Comparison of ENCODE assay signal across 8 cellular contexts in the genomic region with DNA sequence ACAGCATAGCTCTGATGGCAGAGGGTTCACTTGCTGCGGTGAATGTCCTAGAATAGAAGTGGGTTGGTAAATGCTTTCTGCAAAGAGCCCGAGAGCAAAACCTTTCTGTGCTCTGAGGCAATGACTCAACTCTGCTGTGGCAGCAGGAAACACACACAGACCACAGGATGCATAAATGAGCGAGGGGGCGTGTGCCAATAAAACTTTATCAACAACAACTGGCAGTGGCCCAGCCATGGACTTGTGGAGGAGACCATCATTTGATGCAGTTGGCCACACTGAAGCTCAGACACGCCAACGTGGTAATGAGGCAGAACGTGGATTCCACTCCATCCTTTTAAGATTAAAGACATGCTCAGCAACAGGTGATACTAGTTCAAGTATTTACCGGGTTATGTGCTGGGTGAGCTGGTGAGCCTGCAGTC. TPM values are rescaled to one million over a fixed set of nuclear protein-coding genes. Genes with fewer than 3 reads are reported as not detected.
DNase-seq lines count a peak whose midpoint lies in the region; ATAC-seq and TF ChIP-seq lines count a peak whose summit lies in the region.

No MANE protein-coding gene starts in this region.

- H3K4me1 ChIP-seq in RWPE2 (ENCODE audit: insufficient read depth, poor library complexity, severe bottlenecking) (peaks cover 14% of the 10 kb centered on the region), mesendoderm (ENCODE audit: control insufficient read depth, low read depth, low read length) (no peaks in the 10 kb centered on the region)

- peaks cover 98% of the 10 kb centered on the region for H3K4me1 Mint-ChIP-seq in stimulated activated naive CD8-positive, alpha-beta T cell treated with anti-CD3 and anti-CD28 coated beads, Interleukin-15, amount 100 ng/mL, for 72 hours

- ATAC-seq in GM19025 (IDR thresholded peaks at IDR 0.05; ENCODE audit: low read depth, unreplicated experiment), result peak; percentile 93
- peak; percentile 98 for ATAC-seq in HG03060 (IDR thresholded peaks at IDR 0.05; ENCODE audit: low read depth, unreplicated experiment)
- ATAC-seq in RWPE2 (ENCODE audit: low read depth), result no peak
- ATAC-seq in stimulated activated naive CD8-positive, alpha-beta T cell treated with anti-CD3 and anti-CD28 coated beads, Interleukin-15, amount 100 ng/mL, for 72 hours, result peak; percentile 96

- no peak overlapping the region for H2AK5ac ChIP-seq in mesendoderm (ENCODE audit: low read length)

- H3K79me1 ChIP-seq in mesendoderm (ENCODE audit: low read length), result peaks cover 7% of the 10 kb centered on the region

- H3K27ac ChIP-seq in RWPE2 (ENCODE audit: poor library complexity, severe bottlenecking), result peak overlapping the region; percentile 16
- H3K27ac ChIP-seq in mesendoderm (ENCODE audit: low read depth, low read length), result no peak overlapping the region
- no peak overlapping the region for H3K27ac ChIP-seq in substantia nigra (ENCODE audit: low read depth, low read length, poor library complexity, severe bottlenecking)

- H3K4me3 Mint-ChIP-seq in stimulated activated naive CD8-positive, alpha-beta T cell treated with anti-CD3 and anti-CD28 coated beads, Interleukin-15, amount 100 ng/mL, for 72 hours, result peak overlapping the region; percentile 88 to 92

- H3K56ac ChIP-seq in mesendoderm (ENCODE audit: low read length), result no peak overlapping the region

- DNase-seq in RWPE2 (ENCODE audit: low spot score), result no peak
- DNase-seq in activated T-helper 9 cell treated with anti-CD3 and anti-CD28 coated beads, Interleukin-2, amount 50 U/mL, for 16 hours (ENCODE audit: low read depth), result peak; percentile 60
- DNase-seq in mesendoderm, result peak; percentile 20
- DNase-seq in stimulated activated naive CD8-positive, alpha-beta T cell treated with anti-CD3 and anti-CD28 coated beads, Interleukin-15, amount 100 ng/mL, for 72 hours, result peak; percentile 85 to 86
- no peak for DNase-seq in substantia nigra (lab: John Stamatoyannopoulos, UW)
- no peak for DNase-seq in NCI-H1436 (lab: John Stamatoyannopoulos, UW)

- peaks cover 1% of the 10 kb centered on the region for H3K79me2 ChIP-seq in mesendoderm (ENCODE audit: control insufficient read depth, insufficient read depth, low read length)

- no peak overlapping the region for H3K4me3 ChIP-seq in RWPE2 (ENCODE audit: severe bottlenecking)
- no peak overlapping the region for H3K4me3 ChIP-seq in mesendoderm (ENCODE audit: low read length)

- no peak overlapping the region for H3K23ac ChIP-seq in mesendoderm (ENCODE audit: low read length)

- no peak overlapping the region for H2BK120ac ChIP-seq in mesendoderm (ENCODE audit: low read depth, low read length)

- TF ChIP-seq CTCF in RWPE2 (IDR thresholded peaks at IDR 0.05; ENCODE audit: poor library complexity, severe bottlenecking), result no peak

- peak overlapping the region; percentile 82 to 94 for H3K27ac Mint-ChIP-seq in stimulated activated naive CD8-positive, alpha-beta T cell treated with anti-CD3 and anti-CD28 coated beads, Interleukin-15, amount 100 ng/mL, for 72 hours

- no peak overlapping the region for H4K8ac ChIP-seq in mesendoderm (ENCODE audit: low read depth, low read length)

- H2BK5ac ChIP-seq in mesendoderm (ENCODE audit: low read length), result no peak overlapping the region

- H3K9ac ChIP-seq in mesendoderm (ENCODE audit: low read length), result no peak overlapping the region

- H4K5ac ChIP-seq in mesendoderm (ENCODE audit: low read length), result no peak overlapping the region

- H3K27me3 Mint-ChIP-seq in stimulated activated naive CD8-positive, alpha-beta T cell treated with anti-CD3 and anti-CD28 coated beads, Interleukin-15, amount 100 ng/mL, for 72 hours, result no peaks in the 10 kb centered on the region

- H3K9me3 ChIP-seq in RWPE2 (ENCODE audit: severe bottlenecking), result no peaks in the 10 kb centered on the region

- no peak overlapping the region for H3K4me2 ChIP-seq in mesendoderm (ENCODE audit: low read length)

- no peak overlapping the region for H3K18ac ChIP-seq in mesendoderm (ENCODE audit: low read length)

- no peak overlapping the region for H2BK15ac ChIP-seq in mesendoderm (replicated peaks; ENCODE audit: low read depth)

- no peaks in the 10 kb centered on the region for H3K9me3 Mint-ChIP-seq in stimulated activated naive CD8-positive, alpha-beta T cell treated with anti-CD3 and anti-CD28 coated beads, Interleukin-15, amount 100 ng/mL, for 72 hours

- WGBS in mesendoderm (ENCODE audit: extremely low coverage, insufficient coverage, low lambda C conversion rate), result no CpG with 5 or more reads among the region's 8 CpGs

- no peak overlapping the region for H3K4ac ChIP-seq in mesendoderm (ENCODE audit: low read depth, low read length)

- H3K27me3 ChIP-seq in RWPE2 (ENCODE audit: insufficient read depth, poor library complexity, severe bottlenecking), result no peaks in the 10 kb centered on the region
- H3K27me3 ChIP-seq in mesendoderm (ENCODE audit: insufficient read depth, low read length, poor library complexity), result no peaks in the 10 kb centered on the region

- H3K36me3 ChIP-seq in RWPE2 (ENCODE audit: low read depth), result peaks cover 9% of the 10 kb centered on the region
- H3K36me3 ChIP-seq in mesendoderm (ENCODE audit: control insufficient read depth, insufficient read depth, low read length), result peaks cover 2% of the 10 kb centered on the region

RNA-seq across cellular contexts. Expression of gene MRPL36, which starts 6.8 kb away (rescaled TPM):
- polyA plus RNA-seq in mesendoderm (2013, experiment 1 of 2), result 90.2 TPM
- polyA plus RNA-seq in mesendoderm (2013, experiment 2 of 2), result 88.1 TPM

RNA-seq across cellular contexts. Expression of gene NDUFS6, which starts 8.4 kb away (rescaled TPM):
- polyA plus RNA-seq in mesendoderm (2013, experiment 1 of 2), result 176 TPM
- 172 TPM for polyA plus RNA-seq in mesendoderm (2013, experiment 2 of 2)

Comparison
In these comparisons a context has a peak if more than half of its experiments do, and no peak if none do; other contexts are left out.
1. DNase-seq: peak in activated T-helper 9 cell treated with anti-CD3 and anti-CD28 coated beads, Interleukin-2, amount 50 U/mL, for 16 hours (single experiment), mesendoderm (single experiment) and stimulated activated naive CD8-positive, alpha-beta T cell treated with anti-CD3 and anti-CD28 coated beads, Interleukin-15, amount 100 ng/mL, for 72 hours (2 of 2); none in RWPE2 (single experiment), substantia nigra (0 of 49) and NCI-H1436 (single experiment).